8 cellular contexts compared by ENCODE assay signal in the genomic region with DNA sequence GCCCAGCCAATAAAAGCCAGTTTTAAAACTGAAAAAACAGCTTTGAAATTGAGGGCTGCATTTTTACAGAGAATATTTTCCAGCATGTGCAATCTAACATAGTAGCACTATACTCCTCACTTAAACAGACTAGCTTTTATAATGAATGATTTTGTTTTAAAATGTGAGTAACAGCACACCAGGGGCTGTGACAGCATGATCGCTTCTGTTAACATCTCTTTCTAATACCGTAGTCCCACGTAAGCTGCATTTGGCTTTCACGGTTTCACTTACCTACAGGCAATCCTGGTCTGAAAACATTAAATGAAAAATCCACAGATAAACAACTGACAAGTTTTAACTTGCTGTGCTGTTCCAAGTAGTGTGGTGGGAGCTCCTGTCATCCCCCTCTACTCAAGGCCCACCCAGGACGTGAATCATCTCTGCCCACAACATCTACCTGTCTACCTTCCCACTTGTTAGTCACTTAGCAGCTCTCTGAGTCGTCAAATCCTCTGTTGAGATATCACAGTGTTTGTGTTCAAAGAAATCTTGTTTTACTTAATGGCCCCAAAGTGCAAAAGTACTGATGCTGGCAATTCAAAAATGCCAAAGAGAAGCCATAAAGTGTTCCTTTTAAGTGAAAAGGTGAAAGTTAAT.
A peak's percentile ranks its signal among the peaks of the same experiment; 100 is the strongest.
DNase-seq lines count a peak whose midpoint lies in the region; ATAC-seq, FAIRE-seq and TF ChIP-seq lines count a peak whose summit lies in the region.
"Not testable (repeated sequence)": the region's sequence is repeated elsewhere in the genome, so short reads cannot be mapped to it uniquely, and the experiment has no call there.

No MANE protein-coding gene starts in this region.

- WGBS in H1 (ENCODE audit: extremely low coverage in 1 of 2, insufficient coverage in 1 of 2, insufficient read length in 1 of 2, insufficient replicate concordance in 2 of 2, low coverage in 1 of 2, low lambda C conversion rate in 2 of 2, missing lambda C conversion rate in 1 of 2), 2 experiments: 90% methylated on average over 6 of the region's 6 CpGs; no CpG with 5 or more reads in 1 of the 2 experiments

- H3K18ac ChIP-seq in H1 (ENCODE audit: extremely low read depth, low read length): not testable (repeated sequence)

- H3K23me2 ChIP-seq in H1 (ENCODE audit: low read depth, low read length): not testable (repeated sequence)

- H4K20me1 ChIP-seq in H1 (replicated peaks in 1 of 2; ENCODE audit: control insufficient read depth in 1 of 2, insufficient read depth in 2 of 2, low read length in 2 of 2); keratinocyte (ENCODE audit: control insufficient read depth, extremely low read depth, insufficient read depth, low read length): not testable (repeated sequence)

- H3K14ac ChIP-seq in H1 (ENCODE audit: insufficient read length): not testable (repeated sequence)

- H3K79me2 ChIP-seq in H1 (ENCODE audit: control insufficient read depth in 1 of 2, insufficient read depth in 2 of 2, low read length in 2 of 2); keratinocyte (ENCODE audit: control insufficient read depth, insufficient read depth, low read length): not testable (repeated sequence)

- FAIRE-seq in H1 (lab: Jason Lieb, UNC) (peak; percentile 24), keratinocyte (lab: Jason Lieb, UNC) (peak; percentile 94)

- peak in 3 of 7 experiments; percentile 40 to 64 (median 44) for DNase-seq in CD8-positive, alpha-beta T cell
- not testable (repeated sequence) for DNase-seq in activated CD4-positive, alpha-beta T cell treated with anti-CD3 and anti-CD28 coated beads for 36 hours; activated CD8-positive, alpha-beta T cell treated with anti-CD3 and anti-CD28 coated beads, Interleukin-2, amount 10 ng/mL, durations not matched to agents 7 days and 5 days; H1 (ENCODE audit: low read depth in 1 of 2, low spot score in 2 of 2); stimulated activated naive CD8-positive, alpha-beta T cell treated with anti-CD3 and anti-CD28 coated beads, Interleukin-15, Interleukin-2, amounts not matched to agents 100 U/mL and 50 U/mL, for 24 hours
- peak; percentile 68 for DNase-seq in activated effector memory CD4-positive, alpha-beta T cell treated with anti-CD3 and anti-CD28 coated beads, Interleukin-2, amount 50 U/mL, for 16 hours
- DNase-seq in activated naive CD8-positive, alpha-beta T cell treated with anti-CD3 and anti-CD28 coated beads for 36 hours: peak; percentile 15
- peak; percentile 57 for DNase-seq in keratinocyte (ENCODE audit: low read depth, low spot score)

- not testable (repeated sequence) for H3K79me1 ChIP-seq in H1 (ENCODE audit: low read depth, low read length)

- not testable (repeated sequence) for H2BK15ac ChIP-seq in H1 (ENCODE audit: low read length)

- H3K9me3 Mint-ChIP-seq in CD8-positive, alpha-beta T cell; activated CD4-positive, alpha-beta T cell treated with anti-CD3 and anti-CD28 coated beads for 36 hours (ENCODE audit: low read depth); activated CD8-positive, alpha-beta T cell treated with anti-CD3 and anti-CD28 coated beads, Interleukin-2, amount 10 ng/mL, durations not matched to agents 7 days and 5 days (ENCODE audit: insufficient read depth); activated naive CD8-positive, alpha-beta T cell treated with anti-CD3 and anti-CD28 coated beads for 36 hours: not testable (repeated sequence)

- H3K36me3 ChIP-seq in CD8-positive, alpha-beta T cell (ENCODE audit: insufficient read depth, low read length); H1 (ENCODE audit: control insufficient read depth in 2 of 4, insufficient read depth in 4 of 4, low read length in 3 of 4); keratinocyte (ENCODE audit: control insufficient read depth in 2 of 2, extremely low read depth in 1 of 2, insufficient read depth in 2 of 2, low read length in 2 of 2): not testable (repeated sequence)

- POLR2A ChIA-PET in CD8-positive, alpha-beta T cell (lab: Charles Lee); activated CD4-positive, alpha-beta T cell treated with anti-CD3 and anti-CD28 coated beads for 36 hours (lab: Charles Lee); activated CD8-positive, alpha-beta T cell treated with anti-CD3 and anti-CD28 coated beads, Interleukin-2, amount 10 ng/mL, durations not matched to agents 7 days and 5 days (lab: Charles Lee); H1 (lab: Charles Lee; ENCODE audit: partially characterized antibody): not testable (repeated sequence)

- peak overlapping the region; percentile 55 for H3K4me3 Mint-ChIP-seq in CD8-positive, alpha-beta T cell
- not testable (repeated sequence) for H3K4me3 Mint-ChIP-seq in activated CD4-positive, alpha-beta T cell treated with anti-CD3 and anti-CD28 coated beads for 36 hours; activated CD8-positive, alpha-beta T cell treated with anti-CD3 and anti-CD28 coated beads, Interleukin-2, amount 10 ng/mL, durations not matched to agents 7 days and 5 days
- H3K4me3 Mint-ChIP-seq in activated naive CD8-positive, alpha-beta T cell treated with anti-CD3 and anti-CD28 coated beads for 36 hours: peak overlapping the region; percentile 11

- TF ChIP-seq CTCF in CD8-positive, alpha-beta T cell (IDR thresholded peaks at IDR 0.05); H1 (IDR thresholded peaks at IDR 0.05; ENCODE audit: control extremely low read depth in 1 of 3, insufficient read depth in 1 of 3, low read depth in 1 of 3, low read length in 3 of 3); keratinocyte (optimal IDR thresholded peaks at IDR 0.05 in 1 of 3, IDR thresholded peaks at IDR 0.05 in 1 of 3, conservative IDR thresholded peaks at IDR 0.05 in 1 of 3; ENCODE audit: extremely low read depth in 1 of 3, insufficient read depth in 2 of 3, low read length in 3 of 3): not testable (repeated sequence)

- H3K4me1 ChIP-seq in CD8-positive, alpha-beta T cell (ENCODE audit: insufficient read depth, low read length): peaks cover 27% of the 10 kb centered on the region
- H3K4me1 ChIP-seq in H1 (replicated peaks in 1 of 4; ENCODE audit: control insufficient read depth in 3 of 4, insufficient read depth in 4 of 4, low read length in 3 of 4); keratinocyte (ENCODE audit: control insufficient read depth, extremely low read depth, insufficient read depth, low read length): not testable (repeated sequence)

- not testable (repeated sequence) for H3K9ac ChIP-seq in H1 (replicated peaks in 1 of 4; ENCODE audit: extremely low read depth in 1 of 4, low read depth in 3 of 4, low read length in 3 of 4); keratinocyte (ENCODE audit: control insufficient read depth, extremely low read depth, insufficient read depth, low read length)

- H3K4me1 Mint-ChIP-seq in CD8-positive, alpha-beta T cell (ENCODE audit: low read depth): peaks cover 21% of the 10 kb centered on the region
- peaks cover 22% of the 10 kb centered on the region for H3K4me1 Mint-ChIP-seq in activated CD4-positive, alpha-beta T cell treated with anti-CD3 and anti-CD28 coated beads for 36 hours
- peaks cover 12% of the 10 kb centered on the region for H3K4me1 Mint-ChIP-seq in activated CD8-positive, alpha-beta T cell treated with anti-CD3 and anti-CD28 coated beads, Interleukin-2, amount 10 ng/mL, durations not matched to agents 7 days and 5 days (ENCODE audit: low read depth)
- peaks cover 31% of the 10 kb centered on the region for H3K4me1 Mint-ChIP-seq in activated naive CD8-positive, alpha-beta T cell treated with anti-CD3 and anti-CD28 coated beads for 36 hours

- peak; percentile 97 for ATAC-seq in CD8-positive, alpha-beta T cell
- ATAC-seq in activated CD4-positive, alpha-beta T cell treated with anti-CD3 and anti-CD28 coated beads for 36 hours: peak; percentile 60
- peak; percentile 63 for ATAC-seq in activated CD8-positive, alpha-beta T cell treated with anti-CD3 and anti-CD28 coated beads, Interleukin-2, amount 10 ng/mL, durations not matched to agents 7 days and 5 days
- peak; percentile 85 for ATAC-seq in stimulated activated naive CD8-positive, alpha-beta T cell treated with anti-CD3 and anti-CD28 coated beads, Interleukin-15, Interleukin-2, amounts not matched to agents 100 U/mL and 50 U/mL, for 24 hours

- not testable (repeated sequence) for TF ChIP-seq EP300 in H1 (IDR thresholded peaks at IDR 0.05; ENCODE audit: borderline replicate concordance in 1 of 2, low read depth in 2 of 2, low read length in 2 of 2)

- H2BK5ac ChIP-seq in H1 (ENCODE audit: low read depth, low read length): not testable (repeated sequence)

- H3K36me3 Mint-ChIP-seq in CD8-positive, alpha-beta T cell; activated CD4-positive, alpha-beta T cell treated with anti-CD3 and anti-CD28 coated beads for 36 hours (ENCODE audit: low read depth); activated CD8-positive, alpha-beta T cell treated with anti-CD3 and anti-CD28 coated beads, Interleukin-2, amount 10 ng/mL, durations not matched to agents 7 days and 5 days (ENCODE audit: low read depth); activated naive CD8-positive, alpha-beta T cell treated with anti-CD3 and anti-CD28 coated beads for 36 hours: not testable (repeated sequence)

- not testable (repeated sequence) for H2BK12ac ChIP-seq in H1 (ENCODE audit: low read depth, low read length)

- peak overlapping the region; percentile 76 for H3K27ac Mint-ChIP-seq in CD8-positive, alpha-beta T cell
- peak overlapping the region; percentile 16 for H3K27ac Mint-ChIP-seq in activated CD4-positive, alpha-beta T cell treated with anti-CD3 and anti-CD28 coated beads for 36 hours
- not testable (repeated sequence) for H3K27ac Mint-ChIP-seq in activated CD8-positive, alpha-beta T cell treated with anti-CD3 and anti-CD28 coated beads, Interleukin-2, amount 10 ng/mL, durations not matched to agents 7 days and 5 days
- H3K27ac Mint-ChIP-seq in activated naive CD8-positive, alpha-beta T cell treated with anti-CD3 and anti-CD28 coated beads for 36 hours: peak overlapping the region; percentile 62

- CTCF ChIA-PET in CD8-positive, alpha-beta T cell (lab: Charles Lee); activated CD4-positive, alpha-beta T cell treated with anti-CD3 and anti-CD28 coated beads for 36 hours (lab: Charles Lee); activated CD8-positive, alpha-beta T cell treated with anti-CD3 and anti-CD28 coated beads, Interleukin-2, amount 10 ng/mL, durations not matched to agents 7 days and 5 days (lab: Charles Lee); H1 (lab: Charles Lee; ENCODE audit: partially characterized antibody): not testable (repeated sequence)

- H2BK120ac ChIP-seq in H1 (replicated peaks; ENCODE audit: low read depth, low read length): not testable (repeated sequence)

- H3K23ac ChIP-seq in H1 (ENCODE audit: insufficient read length): not testable (repeated sequence)

- not testable (repeated sequence) for H3K27me3 ChIP-seq in CD8-positive, alpha-beta T cell (ENCODE audit: insufficient read depth, low read length); H1 (replicated peaks in 1 of 4; ENCODE audit: control insufficient read depth in 3 of 4, extremely low read depth in 1 of 4, insufficient read depth in 3 of 4, low read length in 3 of 4); keratinocyte (ENCODE audit: control insufficient read depth, extremely low read depth, insufficient read depth, low read length)

- dilution Hi-C loops in keratinocyte (cut with MboI; ENCODE audit: extremely low pct_ligation_motif_present, low sequenced_read_pairs): not testable (repeated sequence)

- not testable (repeated sequence) for H3K9me3 ChIP-seq in CD8-positive, alpha-beta T cell (ENCODE audit: low read length); H1 (ENCODE audit: insufficient read depth in 2 of 2, low read depth in 1 of 2, low read length in 1 of 2); keratinocyte (ENCODE audit: control insufficient read depth, low read depth, low read length)

- not testable (repeated sequence) for H3K4me3 ChIP-seq in CD8-positive, alpha-beta T cell (ENCODE audit: low read depth, low read length); H1 (ENCODE audit: extremely low read depth in 1 of 4, insufficient read depth in 2 of 4, low read depth in 3 of 4, low read length in 4 of 4); keratinocyte (ENCODE audit: control insufficient read depth in 2 of 3, extremely low read depth in 1 of 3, insufficient read depth in 2 of 3, low read depth in 1 of 3, low read length in 3 of 3)

- H3K56ac ChIP-seq in H1 (replicated peaks; ENCODE audit: insufficient read length, low read depth, low read length): not testable (repeated sequence)

- not testable (repeated sequence) for H2BK20ac ChIP-seq in H1 (ENCODE audit: low read length)

- H4K8ac ChIP-seq in H1 (ENCODE audit: extremely low read depth, insufficient read depth, low read length): not testable (repeated sequence)

- not testable (repeated sequence) for H4K5ac ChIP-seq in H1 (ENCODE audit: insufficient read length, low read depth, low read length)

- H3K4me2 ChIP-seq in H1 (ENCODE audit: insufficient read depth in 1 of 2, low read depth in 2 of 2, low read length in 2 of 2): not testable (repeated sequence)
- H3K4me2 ChIP-seq in keratinocyte (ENCODE audit: control insufficient read depth, extremely low read depth, insufficient read depth, low read depth, low read length): peak overlapping the region; percentile 54

- not testable (repeated sequence) for H3K27ac ChIP-seq in CD8-positive, alpha-beta T cell (ENCODE audit: low read depth, low read length); H1 (ENCODE audit: low read depth, low read length)
- H3K27ac ChIP-seq in keratinocyte (ENCODE audit: control insufficient read depth, insufficient read depth, low read length): peak overlapping the region; percentile 49

- H2AK5ac ChIP-seq in H1 (ENCODE audit: low read depth, low read length): not testable (repeated sequence)

- intact Hi-C loops in CD8-positive, alpha-beta T cell (cut with DNase I, micrococcal nuclease); activated CD4-positive, alpha-beta T cell treated with anti-CD3 and anti-CD28 coated beads for 36 hours (cut with DNase I, micrococcal nuclease): not testable (repeated sequence)

- not testable (repeated sequence) for H2AFZ ChIP-seq in H1 (ENCODE audit: low read length); keratinocyte (ENCODE audit: control insufficient read depth, low read length)

- not testable (repeated sequence) for TF ChIP-seq POLR2A in H1 (IDR thresholded peaks at IDR 0.05; ENCODE audit: control extremely low read depth in 1 of 2, low read depth in 2 of 2, low read length in 2 of 2)

- H4K91ac ChIP-seq in H1 (replicated peaks; ENCODE audit: insufficient read length, low read length): not testable (repeated sequence)

- not testable (repeated sequence) for H3K4ac ChIP-seq in H1 (replicated peaks; ENCODE audit: insufficient read length, low read depth, low read length)

- not testable (repeated sequence) for TF ChIP-seq RAD21 in H1 (IDR thresholded peaks at IDR 0.05 in 1 of 2, conservative IDR thresholded peaks at IDR 0.05 in 1 of 2; ENCODE audit: low read depth in 2 of 2, low read length in 2 of 2)

- not testable (repeated sequence) for H3K27me3 Mint-ChIP-seq in CD8-positive, alpha-beta T cell (ENCODE audit: low read depth); activated CD4-positive, alpha-beta T cell treated with anti-CD3 and anti-CD28 coated beads for 36 hours; activated CD8-positive, alpha-beta T cell treated with anti-CD3 and anti-CD28 coated beads, Interleukin-2, amount 10 ng/mL, durations not matched to agents 7 days and 5 days (ENCODE audit: low read depth); activated naive CD8-positive, alpha-beta T cell treated with anti-CD3 and anti-CD28 coated beads for 36 hours

- not testable (repeated sequence) for H3K9me1 ChIP-seq in keratinocyte (ENCODE audit: control insufficient read depth, extremely low read depth, insufficient read depth, low read length)
